ENCODE assay signal across 8 cellular contexts in genomic region chr1:9128520-9129371, GRCh38. TPM values are rescaled to one million over a fixed set of nuclear protein-coding genes. Genes with fewer than 3 reads are reported as not detected.
DNase-seq lines count a peak whose midpoint lies in the region; ATAC-seq, FAIRE-seq and TF ChIP-seq lines count a peak whose summit lies in the region.

TSS of gene GPR157 (minus strand) at chr1:9129102. CDS start at chr1:9129027, 75 bp downstream.

- no peak within 1 kb of the TSS; the same call in 1 of the 2 replicates for H3K27ac Mint-ChIP-seq in WTC11

- H3K27me3 Mint-ChIP-seq in WTC11 (ENCODE audit: low read depth): peaks cover 14% of the 10 kb centered on the region

- FAIRE-seq in bronchial epithelial cell (lab: Jason Lieb, UNC): no peak

- ATAC-seq in GM21825 (IDR thresholded peaks at IDR 0.05; ENCODE audit: unreplicated experiment) (peak; percentile 64), WTC11 (peak; percentile 89), HG03565 (IDR thresholded peaks at IDR 0.05; ENCODE audit: unreplicated experiment) (no peak)

- no peaks in the 10 kb centered on the region for H3K36me3 ChIP-seq in bronchial epithelial cell (ENCODE audit: control insufficient read depth, insufficient read depth, low read length)

- no peaks in the 10 kb centered on the region; the same call in 1 of the 2 replicates for H3K9me3 Mint-ChIP-seq in WTC11

- in situ Hi-C loops in G401 (cut with HindIII; ENCODE audit: low sequenced_read_pairs): no loop called here

- H3K4me3 ChIP-seq in LNCaP clone FGC (ENCODE audit: low read depth, low read length): peak within 1 kb of the TSS; percentile 82
- H3K4me3 ChIP-seq in bronchial epithelial cell (ENCODE audit: low read depth, low read length): peak within 1 kb of the TSS; percentile 85

- H3K27me3 ChIP-seq in bronchial epithelial cell (ENCODE audit: control insufficient read depth, insufficient read depth, low read length): no peaks in the 10 kb centered on the region

- DNase-seq in G401 (ENCODE audit: low spot score) (peak; percentile 24), LNCaP clone FGC (ENCODE audit: low read depth) (peak; percentile 54), WTC11 (ENCODE audit: low spot score) (peak; percentile 87), bronchial epithelial cell (ENCODE audit: low read depth) (no peak), islet precursor cell (peak; percentile 88)
- peak; percentile 68 to 76 for DNase-seq in stimulated activated CD4-positive, alpha-beta T cell treated with anti-CD3 and anti-CD28 coated beads, Interleukin-15, amount 100 ng/mL, for 48 hours (ENCODE audit: low read depth in 2 of 2)

- TF ChIP-seq CTCF in LNCaP clone FGC (IDR thresholded peaks at IDR 0.05; ENCODE audit: control insufficient read depth, extremely low read depth, insufficient read depth) (peak; percentile 33), WTC11 (IDR thresholded peaks at IDR 0.05) (no peak), bronchial epithelial cell (IDR thresholded peaks at IDR 0.05; ENCODE audit: insufficient read depth, low read length, severe bottlenecking) (peak; percentile 13)

- POLR2A ChIA-PET in WTC11 (lab: Charles Lee): no interaction called here

- H3K4me1 Mint-ChIP-seq in WTC11: peaks cover 18% of the 10 kb centered on the region

- peak within 1 kb of the TSS; percentile 86 for H3K4me3 Mint-ChIP-seq in WTC11

- CTCF ChIA-PET in WTC11 (lab: Charles Lee): interaction anchor here (0.5 to 3.9 kb wide), 12 partner anchors 13 to 719 kb away, joined by 3 to 33 read pairs (median 6); partner anchors contain the start of gene H6PD

- no peaks in the 10 kb centered on the region for H3K36me3 Mint-ChIP-seq in WTC11

TF ChIP-seq in WTC11, 78 proteins besides CTCF, POLR2A, EP300 and RAD21:
- TF ChIP-seq KAT7 (CRISPR knock-in tag; IDR thresholded peaks at IDR 0.05; ENCODE audit: borderline replicate concordance) (0 out of 2 replicates have a peak, but pooled peaks have one; percentile 51), USF2 (CRISPR knock-in tag; IDR thresholded peaks at IDR 0.05) (no peak), MAX (CRISPR knock-in tag; IDR thresholded peaks at IDR 0.05) (0 out of 2 replicates have a peak, but pooled peaks have one; percentile 36), TP53 (CRISPR knock-in tag; IDR thresholded peaks at IDR 0.05) (peak; percentile 58; the same call in 1 of the 2 replicates), FOXP4 (CRISPR knock-in tag; IDR thresholded peaks at IDR 0.05) (peak; percentile 47; the same call in 1 of the 2 replicates), E2F5 (CRISPR knock-in tag; IDR thresholded peaks at IDR 0.05) (peak; percentile 45; the same call in 1 of the 2 replicates), ZNF263 (CRISPR knock-in tag; IDR thresholded peaks at IDR 0.05; ENCODE audit: low read depth) (no peak), ZNF121 (CRISPR knock-in tag; IDR thresholded peaks at IDR 0.05) (peak; percentile 47; the same call in 1 of the 2 replicates)
TF ChIP-seq in WTC11: peak in this region for 6.

RNA-seq across cellular contexts. Expression of gene GPR157, which starts in this region (rescaled TPM):
- 6.9 and 7.6 TPM in 2 replicates for total RNA-seq in G401 (2014; rRNA removed; shearing (Covaris generic))
- total RNA-seq in WTC11 (2021) (3.4 to 9.6 TPM (median 6.0 TPM) in 3 replicates), bronchial epithelial cell (44.0 and 69.6 TPM in 2 replicates)
